Comparison of ENCODE assay signal across 1 cellular context in genomic region chr2:171997031-171997430, GRCh38. TPM values are rescaled to one million over a fixed set of nuclear protein-coding genes. Genes with fewer than 3 reads are reported as not detected.
"Had no signal": no experiment of that assay in that cellular context is flagged by ENCODE, and none has a peak within 500 bp of the region (broad histone marks: within the 10 kb centered on the region; RNA-seq: fewer than 3 reads in every experiment).

No MANE protein-coding gene starts in this region.

RNA-seq across cellular contexts. Expression of gene METAP1D, which starts 2.7 kb away (rescaled TPM):
- total RNA-seq: ascending aorta had no signal
